In genomic region chr6:139920027-139920851, GRCh38 we compare ENCODE assay signal across 11 cellular contexts.
A peak's percentile ranks its signal among the peaks of the same experiment; 100 is the strongest.
DNase-seq lines count a peak whose midpoint lies in the region; ATAC-seq and TF ChIP-seq lines count a peak whose summit lies in the region.
"Had no signal": no experiment of that assay in that cellular context is flagged by ENCODE, and none has a peak within 500 bp of the region (broad histone marks: within the 10 kb centered on the region; RNA-seq: fewer than 3 reads in every experiment).

No MANE protein-coding gene starts in this region.

- H3K4me1 Mint-ChIP-seq in activated CD8-positive, alpha-beta T cell treated with anti-CD3 and anti-CD28 coated beads for 36 hours (ENCODE audit: low read depth) = peaks cover 4% of the 10 kb centered on the region
- no peaks in the 10 kb centered on the region for H3K4me1 Mint-ChIP-seq in activated CD4-positive, alpha-beta memory T cell treated with anti-CD3 and anti-CD28 coated beads, Interleukin-2, amount 10 ng/mL, durations not matched to agents 7 days and 5 days

- intact Hi-C loops in activated CD8-positive, alpha-beta T cell treated with anti-CD3 and anti-CD28 coated beads for 36 hours (cut with micrococcal nuclease) = no loop called here

- H3K27me3 ChIP-seq in HL-60 (ENCODE audit: insufficient read depth, poor library complexity, severe bottlenecking) = no peaks in the 10 kb centered on the region
- H3K27me3 ChIP-seq: upper lobe of left lung had no signal

- POLR2A ChIA-PET in activated CD8-positive, alpha-beta T cell treated with anti-CD3 and anti-CD28 coated beads for 36 hours (lab: Charles Lee) = no interaction called here
- POLR2A ChIA-PET in activated CD4-positive, alpha-beta memory T cell treated with anti-CD3 and anti-CD28 coated beads, Interleukin-2, amount 10 ng/mL, durations not matched to agents 7 days and 5 days (lab: Charles Lee) = no interaction called here

- peak; percentile 32 for DNase-seq in Ammon's horn (ENCODE audit: low spot score)
- peak in 1 of 2 experiments; percentile 39 for DNase-seq in HL-60 (ENCODE audit: low read depth in 1 of 2, low spot score in 1 of 2)
- DNase-seq in SIG-M5 (lab: John Stamatoyannopoulos, UW) = peak; percentile 42
- peak; percentile 52 for DNase-seq in medulla oblongata (ENCODE audit: extremely low spot score)
- DNase-seq in iPS-NIHi7 (ENCODE audit: extremely low spot score) = no peak
- DNase-seq in activated CD8-positive, alpha-beta T cell treated with anti-CD3 and anti-CD28 coated beads for 36 hours = no peak
- DNase-seq in activated CD4-positive, alpha-beta memory T cell treated with anti-CD3 and anti-CD28 coated beads, Interleukin-2, amount 10 ng/mL, durations not matched to agents 7 days and 5 days = no peak
- DNase-seq: NCI-H2029, upper lobe of left lung had no signal

- H3K4me3 ChIP-seq in HL-60 (replicated peaks; ENCODE audit: insufficient read depth, low read length) = peak overlapping the region; percentile 17; the same call in 1 of the 2 replicates
- H3K4me3 ChIP-seq: upper lobe of left lung had no signal

- no peaks in the 10 kb centered on the region for H3K36me3 Mint-ChIP-seq in activated CD8-positive, alpha-beta T cell treated with anti-CD3 and anti-CD28 coated beads for 36 hours (ENCODE audit: low read depth)
- no peaks in the 10 kb centered on the region for H3K36me3 Mint-ChIP-seq in activated CD4-positive, alpha-beta memory T cell treated with anti-CD3 and anti-CD28 coated beads, Interleukin-2, amount 10 ng/mL, durations not matched to agents 7 days and 5 days (ENCODE audit: low read depth)

- peak overlapping the region; percentile 50 for H3K27ac ChIP-seq in HL-60 (replicated peaks)

- no peak for TF ChIP-seq CTCF in HL-60 (IDR thresholded peaks at IDR 0.05; ENCODE audit: insufficient read depth, low read length)
- no peak for TF ChIP-seq CTCF in activated CD8-positive, alpha-beta T cell treated with anti-CD3 and anti-CD28 coated beads for 36 hours (IDR thresholded peaks at IDR 0.05)

- CTCF ChIA-PET in activated CD8-positive, alpha-beta T cell treated with anti-CD3 and anti-CD28 coated beads for 36 hours (lab: Charles Lee) = interaction anchor here (0.9 kb wide), 1 partner anchor 148 kb away, joined by 3 read pairs; no protein-coding TSS in a partner anchor
- CTCF ChIA-PET in activated CD4-positive, alpha-beta memory T cell treated with anti-CD3 and anti-CD28 coated beads, Interleukin-2, amount 10 ng/mL, durations not matched to agents 7 days and 5 days (lab: Charles Lee) = no interaction called here

- peaks cover 22% of the 10 kb centered on the region for H3K27me3 Mint-ChIP-seq in activated CD8-positive, alpha-beta T cell treated with anti-CD3 and anti-CD28 coated beads for 36 hours
- H3K27me3 Mint-ChIP-seq in activated CD4-positive, alpha-beta memory T cell treated with anti-CD3 and anti-CD28 coated beads, Interleukin-2, amount 10 ng/mL, durations not matched to agents 7 days and 5 days = peaks cover 19% of the 10 kb centered on the region

- H3K9me3 Mint-ChIP-seq in activated CD8-positive, alpha-beta T cell treated with anti-CD3 and anti-CD28 coated beads for 36 hours = no peaks in the 10 kb centered on the region
- no peaks in the 10 kb centered on the region for H3K9me3 Mint-ChIP-seq in activated CD4-positive, alpha-beta memory T cell treated with anti-CD3 and anti-CD28 coated beads, Interleukin-2, amount 10 ng/mL, durations not matched to agents 7 days and 5 days

- H3K27ac Mint-ChIP-seq in activated CD8-positive, alpha-beta T cell treated with anti-CD3 and anti-CD28 coated beads for 36 hours = no peak overlapping the region
- H3K27ac Mint-ChIP-seq in activated CD4-positive, alpha-beta memory T cell treated with anti-CD3 and anti-CD28 coated beads, Interleukin-2, amount 10 ng/mL, durations not matched to agents 7 days and 5 days = no peak overlapping the region

- no peak overlapping the region for H3K4me3 Mint-ChIP-seq in activated CD8-positive, alpha-beta T cell treated with anti-CD3 and anti-CD28 coated beads for 36 hours
- H3K4me3 Mint-ChIP-seq in activated CD4-positive, alpha-beta memory T cell treated with anti-CD3 and anti-CD28 coated beads, Interleukin-2, amount 10 ng/mL, durations not matched to agents 7 days and 5 days = no peak overlapping the region

- ATAC-seq in HG03439 (IDR thresholded peaks at IDR 0.05; ENCODE audit: unreplicated experiment) = no peak
- no peak for ATAC-seq in activated CD8-positive, alpha-beta T cell treated with anti-CD3 and anti-CD28 coated beads for 36 hours
- ATAC-seq: activated CD4-positive, CD25-positive, alpha-beta regulatory T cell treated with anti-CD3 and anti-CD28 coated beads, Interleukin-2, amount 50 U/mL, for 24 hours had no signal

Comparison
In these comparisons a context has a peak if more than half of its experiments do, and no peak if none do; other contexts are left out.
1. DNase-seq: peak in Ammon's horn (single experiment), SIG-M5 (single experiment) and medulla oblongata (single experiment); none in iPS-NIHi7 (single experiment), activated CD8-positive, alpha-beta T cell treated with anti-CD3 and anti-CD28 coated beads for 36 hours (single experiment) and activated CD4-positive, alpha-beta memory T cell treated with anti-CD3 and anti-CD28 coated beads, Interleukin-2, amount 10 ng/mL, durations not matched to agents 7 days and 5 days (single experiment).